22 cellular contexts compared by ENCODE assay signal in genomic region chr10:88037623-88038022, GRCh38.
DNase-seq lines count a peak whose midpoint lies in the region; ATAC-seq, FAIRE-seq and TF ChIP-seq lines count a peak whose summit lies in the region.
"Had no signal": no experiment of that assay in that cellular context is flagged by ENCODE, and none has a peak within 500 bp of the region (broad histone marks: within the 10 kb centered on the region; RNA-seq: fewer than 3 reads in every experiment).

No MANE protein-coding gene starts in this region.

- no peak for TF ChIP-seq POLR2A in H54 (IDR thresholded peaks at IDR 0.05; ENCODE audit: low read depth, low read length)

- no peak for DNase-seq in H54 (ENCODE audit: insufficient read length, low spot score)
- peak; percentile 33 for DNase-seq in RPMI7951 (ENCODE audit: low read depth)
- DNase-seq in bronchial epithelial cell (ENCODE audit: low read depth): no peak
- DNase-seq in stimulated activated naive B cell treated with anti-CD40 and anti-IgM and Interleukin-4, amounts not matched to agents 10 μg/mL and 1 μg/mL and 100 μg/mL, for 72 hours: no peak
- no peak for DNase-seq in cortex of kidney (lab: John Stamatoyannopoulos, UW)
- DNase-seq in BE2C: no peak
- DNase-seq in T-helper 2 cell: no peak
- DNase-seq: activated CD4-positive, alpha-beta T cell treated with anti-CD3 and anti-CD28 coated beads, Interleukin-2, amount 10 ng/mL, durations not matched to agents 7 days and 5 days; activated gamma-delta T cell; caudate nucleus; DMS79; dorsolateral prefrontal cortex; left cardiac atrium; NCI-H187; NCI-H2227 treated with DMSO at 0.1 percent for 48 hours; NCI-H748 treated with DMSO at 0.1 percent for 48 hours; ovary; right cardiac atrium; SHP77; uterus had no signal

- no peaks in the 10 kb centered on the region for H3K27me3 ChIP-seq in bronchial epithelial cell (ENCODE audit: control insufficient read depth, insufficient read depth, low read length)
- H3K27me3 ChIP-seq in BE2C: no peaks in the 10 kb centered on the region
- H3K27me3 ChIP-seq: ovary, suprapubic skin, uterus had no signal

- H3K4me3 Mint-ChIP-seq in stimulated activated naive B cell treated with anti-CD40 and anti-IgM and Interleukin-4, amounts not matched to agents 10 μg/mL and 1 μg/mL and 100 μg/mL, for 72 hours: no peak overlapping the region
- H3K4me3 Mint-ChIP-seq: activated CD4-positive, alpha-beta T cell treated with anti-CD3 and anti-CD28 coated beads, Interleukin-2, amount 10 ng/mL, durations not matched to agents 7 days and 5 days; memory B cell had no signal

- FAIRE-seq in H54 (lab: Jason Lieb, UNC) (peak; percentile 30), bronchial epithelial cell (lab: Jason Lieb, UNC) (peak; percentile 70)

- no peaks in the 10 kb centered on the region for H3K9me3 Mint-ChIP-seq in stimulated activated naive B cell treated with anti-CD40 and anti-IgM and Interleukin-4, amounts not matched to agents 10 μg/mL and 1 μg/mL and 100 μg/mL, for 72 hours
- H3K9me3 Mint-ChIP-seq: activated CD4-positive, alpha-beta T cell treated with anti-CD3 and anti-CD28 coated beads, Interleukin-2, amount 10 ng/mL, durations not matched to agents 7 days and 5 days; memory B cell had no signal

- H3K27me3 Mint-ChIP-seq in stimulated activated naive B cell treated with anti-CD40 and anti-IgM and Interleukin-4, amounts not matched to agents 10 μg/mL and 1 μg/mL and 100 μg/mL, for 72 hours: no peaks in the 10 kb centered on the region
- H3K27me3 Mint-ChIP-seq: activated CD4-positive, alpha-beta T cell treated with anti-CD3 and anti-CD28 coated beads, Interleukin-2, amount 10 ng/mL, durations not matched to agents 7 days and 5 days; memory B cell had no signal

- no peak overlapping the region for H3K4me3 ChIP-seq in bronchial epithelial cell (ENCODE audit: low read depth, low read length)
- H3K4me3 ChIP-seq in BE2C (ENCODE audit: low read depth, low read length): no peak overlapping the region
- H3K4me3 ChIP-seq: dorsolateral prefrontal cortex, ovary, suprapubic skin, uterus had no signal

- no peaks in the 10 kb centered on the region for H3K36me3 Mint-ChIP-seq in stimulated activated naive B cell treated with anti-CD40 and anti-IgM and Interleukin-4, amounts not matched to agents 10 μg/mL and 1 μg/mL and 100 μg/mL, for 72 hours
- H3K36me3 Mint-ChIP-seq: memory B cell had no signal

- peaks cover 10 to 24% of the 10 kb centered on the region in 2 donors for H3K4me1 Mint-ChIP-seq in stimulated activated naive B cell treated with anti-CD40 and anti-IgM and Interleukin-4, amounts not matched to agents 10 μg/mL and 1 μg/mL and 100 μg/mL, for 72 hours

- no peak for TF ChIP-seq CTCF in bronchial epithelial cell (IDR thresholded peaks at IDR 0.05; ENCODE audit: insufficient read depth, low read length, severe bottlenecking)
- TF ChIP-seq CTCF in BE2C (IDR thresholded peaks at IDR 0.05; ENCODE audit: low read depth, low read length): no peak

- H3K27ac Mint-ChIP-seq in stimulated activated naive B cell treated with anti-CD40 and anti-IgM and Interleukin-4, amounts not matched to agents 10 μg/mL and 1 μg/mL and 100 μg/mL, for 72 hours: peak overlapping the region; percentile 49
- H3K27ac Mint-ChIP-seq: activated CD4-positive, alpha-beta T cell treated with anti-CD3 and anti-CD28 coated beads, Interleukin-2, amount 10 ng/mL, durations not matched to agents 7 days and 5 days; memory B cell had no signal

- ATAC-seq in stimulated activated naive B cell treated with anti-CD40 and anti-IgM and Interleukin-4, amounts not matched to agents 10 μg/mL and 1 μg/mL and 100 μg/mL, for 72 hours (replicated peaks): no peak
- ATAC-seq: left cardiac atrium, right cardiac atrium had no signal

- no peaks in the 10 kb centered on the region for H3K4me1 ChIP-seq in BE2C
- H3K4me1 ChIP-seq: uterus had no signal

- no peaks in the 10 kb centered on the region for H3K36me3 ChIP-seq in bronchial epithelial cell (ENCODE audit: control insufficient read depth, insufficient read depth, low read length)
- no peaks in the 10 kb centered on the region for H3K36me3 ChIP-seq in BE2C
- H3K36me3 ChIP-seq: ovary, suprapubic skin, uterus had no signal

- H3K9me3 ChIP-seq in BE2C: no peaks in the 10 kb centered on the region
- H3K9me3 ChIP-seq: ovary, suprapubic skin, uterus had no signal
